Comparison of ENCODE assay signal across 8 cellular contexts in genomic region chr5:143014017-143014651, GRCh38.
A peak's percentile ranks its signal among the peaks of the same experiment; 100 is the strongest.
DNase-seq lines count a peak whose midpoint lies in the region; ATAC-seq and TF ChIP-seq lines count a peak whose summit lies in the region.
"Had no signal": no experiment of that assay in that cellular context is flagged by ENCODE, and none has a peak within 500 bp of the region (broad histone marks: within the 10 kb centered on the region; RNA-seq: fewer than 3 reads in every experiment).

No MANE protein-coding gene starts in this region.

- H3K9me3 ChIP-seq in mesenchymal stem cell (ENCODE audit: control insufficient read depth, low read length) = no peaks in the 10 kb centered on the region

- no peak overlapping the region for H2BK5ac ChIP-seq in mesenchymal stem cell (ENCODE audit: low read depth, low read length, poor library complexity, severe bottlenecking)

- H2AFZ ChIP-seq in KMS-11 (ENCODE audit: low read depth) = no peak overlapping the region
- H2AFZ ChIP-seq in mesenchymal stem cell (ENCODE audit: low read depth, low read length) = no peak overlapping the region

- WGBS in mesenchymal stem cell = 64% methylated on average over 12 of the region's 12 CpGs

- no peak overlapping the region for H3K18ac ChIP-seq in mesenchymal stem cell (ENCODE audit: low read depth in 1 of 2, low read length in 2 of 2)

- no peak overlapping the region for H4K91ac ChIP-seq in mesenchymal stem cell (ENCODE audit: low read length)

- H3K27me3 ChIP-seq in KMS-11 (ENCODE audit: insufficient read depth, low read depth) (no peaks in the 10 kb centered on the region), mesenchymal stem cell (ENCODE audit: control insufficient read depth in 1 of 2, insufficient read depth in 1 of 2, low read length in 2 of 2) (no peaks in the 10 kb centered on the region)

- POLR2A ChIA-PET in GM10248 (lab: Yijun Ruan, JAX) = no interaction called here

- no peak overlapping the region for H2BK120ac ChIP-seq in mesenchymal stem cell (ENCODE audit: low read depth, low read length)

- no peaks in the 10 kb centered on the region for H4K20me1 ChIP-seq in KMS-11 (ENCODE audit: insufficient read depth)

- no peak overlapping the region for H3K9ac ChIP-seq in KMS-11
- no peak overlapping the region for H3K9ac ChIP-seq in mesenchymal stem cell (ENCODE audit: low read length)

- no peak overlapping the region for H3K4me3 Mint-ChIP-seq in activated naive CD8-positive, alpha-beta T cell treated with anti-CD3 and anti-CD28 coated beads for 36 hours
- H3K4me3 Mint-ChIP-seq: stimulated activated naive CD8-positive, alpha-beta T cell treated with anti-CD3 and anti-CD28 coated beads, Interleukin-15, amount 100 ng/mL, for 72 hours had no signal

- peak overlapping the region; percentile 69 for H2AK5ac ChIP-seq in mesenchymal stem cell (ENCODE audit: low read length, severe bottlenecking)

- CTCF ChIA-PET in GM10248 (lab: Yijun Ruan, JAX) = interaction anchor here (0.6 to 2.7 kb wide), 5 partner anchors 10 to 387 kb away, joined by 3 to 24 read pairs (median 4); no protein-coding TSS in a partner anchor

- TF ChIP-seq CTCF in GM10248 (IDR thresholded peaks at IDR 0.05; ENCODE audit: control extremely low read depth, extremely low read depth, low read depth, missing control alignments) = peak; percentile 33
- peak; percentile 81 for TF ChIP-seq CTCF in KMS-11 (conservative IDR thresholded peaks at IDR 0.05; ENCODE audit: low read depth, low read length)

- peaks cover 11% of the 10 kb centered on the region for H3K9me3 Mint-ChIP-seq in activated naive CD8-positive, alpha-beta T cell treated with anti-CD3 and anti-CD28 coated beads for 36 hours

- H3K4me2 ChIP-seq in KMS-11 (no peak overlapping the region; the same call in 1 of the 2 replicates), mesenchymal stem cell (ENCODE audit: low read length, poor library complexity, severe bottlenecking) (no peak overlapping the region)

- H3K4me3 ChIP-seq in KMS-11 (IDR thresholded peaks at IDR 0.05; ENCODE audit: insufficient read depth, low read depth, low read length) = no peak overlapping the region
- no peak overlapping the region for H3K4me3 ChIP-seq in mesenchymal stem cell (ENCODE audit: insufficient read depth in 1 of 2, low read depth in 1 of 2, low read length in 2 of 2)

- H3K27ac ChIP-seq in KMS-11 = no peak overlapping the region
- H3K27ac ChIP-seq in mesenchymal stem cell (ENCODE audit: low read length, poor library complexity, severe bottlenecking) = no peak overlapping the region

- peak overlapping the region; percentile 63 for H3K27ac Mint-ChIP-seq in activated naive CD8-positive, alpha-beta T cell treated with anti-CD3 and anti-CD28 coated beads for 36 hours

- no peaks in the 10 kb centered on the region for H3K79me2 ChIP-seq in KMS-11 (ENCODE audit: insufficient read depth, low read depth)

- H4K8ac ChIP-seq in mesenchymal stem cell (ENCODE audit: low read length) = no peak overlapping the region

- DNase-seq in GM10248 (ENCODE audit: extremely low spot score) = no peak
- peak; percentile 45 for DNase-seq in activated naive CD8-positive, alpha-beta T cell treated with anti-CD3 and anti-CD28 coated beads for 36 hours
- DNase-seq in mesenchymal stem cell = no peak
- no peak for DNase-seq in GM03348 (ENCODE audit: low spot score)
- DNase-seq in DMS153 (lab: John Stamatoyannopoulos, UW) = no peak

- no peaks in the 10 kb centered on the region for H3K36me3 ChIP-seq in KMS-11 (ENCODE audit: insufficient read depth)
- H3K36me3 ChIP-seq in mesenchymal stem cell (ENCODE audit: control insufficient read depth in 1 of 2, insufficient read depth in 2 of 2, low read depth in 1 of 2, low read length in 2 of 2) = peaks cover 0 to 4% of the 10 kb centered on the region in 2 experiments

- H3K14ac ChIP-seq in mesenchymal stem cell (ENCODE audit: low read length in 2 of 2) = no peak overlapping the region

- no peak overlapping the region for H2BK12ac ChIP-seq in mesenchymal stem cell (ENCODE audit: low read length in 2 of 2)

- H3K4me1 ChIP-seq in KMS-11 (ENCODE audit: low read depth, poor library complexity, severe bottlenecking) (peaks cover 98% of the 10 kb centered on the region), mesenchymal stem cell (ENCODE audit: control insufficient read depth, insufficient read depth, low read depth, low read length) (peaks cover 7% of the 10 kb centered on the region)

- ATAC-seq in HG03521 (IDR thresholded peaks at IDR 0.05; ENCODE audit: unreplicated experiment) = no peak
- ATAC-seq: stimulated activated naive CD8-positive, alpha-beta T cell treated with anti-CD3 and anti-CD28 coated beads, Interleukin-15, amount 100 ng/mL, for 72 hours had no signal

- H3K36me3 Mint-ChIP-seq in activated naive CD8-positive, alpha-beta T cell treated with anti-CD3 and anti-CD28 coated beads for 36 hours = peaks cover 52% of the 10 kb centered on the region

- no peak overlapping the region for H3K23ac ChIP-seq in mesenchymal stem cell (ENCODE audit: low read length in 2 of 2)

- no peaks in the 10 kb centered on the region for H3K79me1 ChIP-seq in mesenchymal stem cell (replicated peaks; ENCODE audit: low read length, poor library complexity, severe bottlenecking)

- H2BK15ac ChIP-seq in mesenchymal stem cell (ENCODE audit: low read depth, poor library complexity, severe bottlenecking) = no peak overlapping the region

- no peaks in the 10 kb centered on the region for H3K27me3 Mint-ChIP-seq in activated naive CD8-positive, alpha-beta T cell treated with anti-CD3 and anti-CD28 coated beads for 36 hours
- H3K27me3 Mint-ChIP-seq: stimulated activated naive CD8-positive, alpha-beta T cell treated with anti-CD3 and anti-CD28 coated beads, Interleukin-15, amount 100 ng/mL, for 72 hours had no signal

- H3K4ac ChIP-seq in mesenchymal stem cell (ENCODE audit: low read depth in 1 of 2, low read length in 2 of 2) = no peak overlapping the region

- peaks cover 37% of the 10 kb centered on the region for H3K4me1 Mint-ChIP-seq in activated naive CD8-positive, alpha-beta T cell treated with anti-CD3 and anti-CD28 coated beads for 36 hours
